In the genomic region with DNA sequence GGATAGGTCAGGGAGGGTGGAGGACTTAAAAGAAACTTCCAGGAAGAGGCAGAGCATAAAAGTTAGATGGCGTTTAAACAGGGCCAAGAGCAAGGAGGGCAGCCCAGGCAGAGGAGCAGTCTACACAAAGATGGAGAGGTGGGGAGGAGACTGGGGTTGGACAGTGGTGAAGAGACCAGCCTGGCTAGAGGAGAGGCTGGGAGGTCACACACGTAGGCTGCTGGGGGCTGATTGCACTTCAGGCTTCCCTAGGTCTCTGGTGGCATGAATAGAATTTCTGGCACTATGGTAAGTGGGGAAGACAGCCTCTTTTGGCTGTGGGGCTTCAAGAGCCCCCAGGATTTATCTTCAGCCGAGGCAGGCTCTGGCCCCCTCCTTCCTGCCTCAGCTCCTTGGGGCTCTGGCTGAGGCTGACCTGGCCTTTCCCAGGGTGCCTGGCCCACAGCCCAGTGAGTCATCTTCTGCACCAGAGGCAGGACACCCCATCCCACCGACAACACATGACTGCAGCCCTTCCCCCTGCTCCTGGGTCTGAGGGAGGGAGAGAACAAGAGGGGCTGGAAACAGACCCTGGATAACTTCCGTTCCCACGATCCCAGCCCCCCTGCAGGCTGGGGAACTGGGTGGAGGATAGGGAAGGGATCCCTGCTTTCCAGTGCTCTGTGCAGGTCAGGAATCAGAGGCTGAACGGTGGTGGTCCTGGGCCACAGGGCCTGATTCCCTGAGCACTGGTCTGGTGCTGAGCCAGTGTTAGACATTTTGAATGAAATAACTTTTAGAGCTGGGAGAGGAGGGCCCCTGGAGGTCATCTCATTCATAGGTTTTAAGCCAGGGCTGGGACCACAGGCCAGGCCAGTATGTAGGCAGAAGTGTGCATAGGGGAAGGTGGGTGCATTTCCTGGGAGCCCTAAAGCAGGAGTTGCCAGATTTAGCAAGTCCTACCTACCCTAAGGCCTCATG, we compare ENCODE assay signal across 8 cellular contexts. TPM values are rescaled to one million over a fixed set of nuclear protein-coding genes. Genes with fewer than 3 reads are reported as not detected.
DNase-seq lines count a peak whose midpoint lies in the region; ATAC-seq and TF ChIP-seq lines count a peak whose summit lies in the region.

No MANE protein-coding gene starts in this region.

- no peaks in the 10 kb centered on the region for H3K27me3 ChIP-seq in heart left ventricle
- no peaks in the 10 kb centered on the region for H3K27me3 ChIP-seq in skeletal muscle satellite cell (ENCODE audit: control insufficient read depth, insufficient read depth, low read length)

- H3K27ac ChIP-seq in heart left ventricle, result peak overlapping the region; percentile 27 to 87 (median 78)

- no peak for TF ChIP-seq POLR2A in heart left ventricle (IDR thresholded peaks at IDR 0.05)

- CTCF ChIA-PET in activated CD8-positive, alpha-beta T cell treated with anti-CD3 and anti-CD28 coated beads for 36 hours (lab: Charles Lee), result interaction anchor here (0.7 to 6.2 kb wide), 34 partner anchors 7 to 354 kb away, joined by 3 to 123 read pairs (median 5); a partner anchor contains a TSS

- H3K4me2 ChIP-seq in skeletal muscle satellite cell (ENCODE audit: low read length), result peak overlapping the region; percentile 75

- H3K36me3 ChIP-seq in heart left ventricle (peaks cover 0 to 5% (median 0%) of the 10 kb centered on the region in 9 donors), skeletal muscle satellite cell (ENCODE audit: insufficient read depth, low read length) (peaks cover 2% of the 10 kb centered on the region)

- ATAC-seq in heart left ventricle (peak; percentile 42 to 84 (median 79)), HG03469 (IDR thresholded peaks at IDR 0.05; ENCODE audit: unreplicated experiment) (no peak)
- no peak for ATAC-seq in activated CD8-positive, alpha-beta T cell treated with anti-CD3 and anti-CD28 coated beads for 36 hours
- ATAC-seq in activated CD4-positive, CD25-positive, alpha-beta regulatory T cell treated with anti-CD3 and anti-CD28 coated beads, Interleukin-2, amount 50 U/mL, for 24 hours, result no peak

- peak; percentile 44 for DNase-seq in T1000 (lab: John Stamatoyannopoulos, UW)
- DNase-seq in heart left ventricle, result peak; percentile 88 to 96 (median 92)
- no peak for DNase-seq in activated CD8-positive, alpha-beta T cell treated with anti-CD3 and anti-CD28 coated beads for 36 hours
- DNase-seq in activated effector memory CD4-positive, alpha-beta T cell treated with anti-CD3 and anti-CD28 coated beads, Interleukin-2, amount 50 U/mL, for 16 hours, result no peak

- no peaks in the 10 kb centered on the region for H3K9me3 Mint-ChIP-seq in activated CD8-positive, alpha-beta T cell treated with anti-CD3 and anti-CD28 coated beads for 36 hours

- no peak overlapping the region for H3K4me3 ChIP-seq in GM12875 (ENCODE audit: low read depth, low read length)
- H3K4me3 ChIP-seq in heart left ventricle, result peak overlapping the region in 4 of 12 donors; percentile 5 to 28 (median 14)
- peak overlapping the region; percentile 36 for H3K4me3 ChIP-seq in skeletal muscle satellite cell (ENCODE audit: low read length)

- peak; percentile 25; the same call in 1 of the 2 replicates for TF ChIP-seq CTCF in GM12875 (IDR thresholded peaks at IDR 0.05; ENCODE audit: borderline replicate concordance, insufficient read depth, low read depth, low read length)
- TF ChIP-seq CTCF in heart left ventricle (IDR thresholded peaks at IDR 0.05), result peak in 1 of 12 donors; percentile 19
- TF ChIP-seq CTCF in activated CD8-positive, alpha-beta T cell treated with anti-CD3 and anti-CD28 coated beads for 36 hours (IDR thresholded peaks at IDR 0.05), result no peak

- POLR2A ChIA-PET in activated CD8-positive, alpha-beta T cell treated with anti-CD3 and anti-CD28 coated beads for 36 hours (lab: Charles Lee), result interaction anchor here (0.7 kb wide), 1 partner anchor 27 kb away, joined by 3 read pairs; a partner anchor contains a TSS

- intact Hi-C loops in heart left ventricle (cut with DNase I), result loop anchor here in 9 of 10 donors (1.0 to 5.0 kb wide), 3 partner anchors 12 to 37 kb away; no protein-coding TSS in a partner anchor
- intact Hi-C loops in activated CD8-positive, alpha-beta T cell treated with anti-CD3 and anti-CD28 coated beads for 36 hours (cut with micrococcal nuclease), result loop anchor here (5.0 kb wide), 1 partner anchor 37 kb away; no protein-coding TSS in a partner anchor

- H3K4me3 Mint-ChIP-seq in activated CD8-positive, alpha-beta T cell treated with anti-CD3 and anti-CD28 coated beads for 36 hours, result no peak overlapping the region

- H3K4me1 Mint-ChIP-seq in activated CD8-positive, alpha-beta T cell treated with anti-CD3 and anti-CD28 coated beads for 36 hours (ENCODE audit: low read depth), result no peaks in the 10 kb centered on the region

- H3K9ac ChIP-seq in skeletal muscle satellite cell (ENCODE audit: low read depth, low read length), result peak overlapping the region; percentile 41

- no peaks in the 10 kb centered on the region for H3K27me3 Mint-ChIP-seq in activated CD8-positive, alpha-beta T cell treated with anti-CD3 and anti-CD28 coated beads for 36 hours

- no peaks in the 10 kb centered on the region for H3K36me3 Mint-ChIP-seq in activated CD8-positive, alpha-beta T cell treated with anti-CD3 and anti-CD28 coated beads for 36 hours (ENCODE audit: low read depth)

- WGBS in heart left ventricle, 4 donors, result 5 to 14% (median 11%) methylated on average over 7 of the region's 7 CpGs

- H3K4me1 ChIP-seq in heart left ventricle, result peaks cover 13 to 81% (median 63%) of the 10 kb centered on the region in 12 donors
- peaks cover 50% of the 10 kb centered on the region for H3K4me1 ChIP-seq in skeletal muscle satellite cell (ENCODE audit: control insufficient read depth, insufficient read depth, low read length)

- H3K9me3 ChIP-seq in heart left ventricle (no peaks in the 10 kb centered on the region), skeletal muscle satellite cell (replicated peaks; ENCODE audit: low read length) (no peaks in the 10 kb centered on the region)

- no peak overlapping the region for H3K27ac Mint-ChIP-seq in activated CD8-positive, alpha-beta T cell treated with anti-CD3 and anti-CD28 coated beads for 36 hours

RNA-seq across cellular contexts. Expression of a gene that starts 26.4 kb away (rescaled TPM):
- 10 to 100 TPM; 47.0 to 83.9 (median 56.5) TPM for total RNA-seq in heart left ventricle
- 10 to 100 TPM; 27.5 to 60.0 TPM for polyA plus RNA-seq in heart left ventricle
- 9.4 and 11.2 TPM in 2 replicates for total RNA-seq in skeletal muscle satellite cell (2012; rRNA removed)
- total RNA-seq in activated CD8-positive, alpha-beta T cell treated with anti-CD3 and anti-CD28 coated beads for 36 hours, result under 1 TPM; 0.07 to 0.41 TPM

RNA-seq across cellular contexts. Expression of a gene that starts 41.7 kb away (rescaled TPM):
- total RNA-seq in heart left ventricle, result 10 to 100 TPM in 1 of 9 donors, 1 to 10 TPM in 8; 1.0 to 13.9 (median 2.6) TPM
- 1 to 10 TPM; 1.3 to 7.5 TPM for polyA plus RNA-seq in heart left ventricle
- 5.8 and 6.8 TPM in 2 replicates for total RNA-seq in skeletal muscle satellite cell (2012; rRNA removed)
- 10 to 100 TPM; 26.6 to 29.6 TPM for total RNA-seq in activated CD8-positive, alpha-beta T cell treated with anti-CD3 and anti-CD28 coated beads for 36 hours

Comparison
In these comparisons a context has a peak if more than half of its experiments do, and no peak if none do; other contexts are left out.
1. DNase-seq: peak in T1000 (single experiment) and heart left ventricle (5 of 5); none in activated CD8-positive, alpha-beta T cell treated with anti-CD3 and anti-CD28 coated beads for 36 hours (single experiment) and activated effector memory CD4-positive, alpha-beta T cell treated with anti-CD3 and anti-CD28 coated beads, Interleukin-2, amount 50 U/mL, for 16 hours (single experiment).
2. ATAC-seq: peak in heart left ventricle (4 of 4); none in activated CD8-positive, alpha-beta T cell treated with anti-CD3 and anti-CD28 coated beads for 36 hours (single experiment), activated CD4-positive, CD25-positive, alpha-beta regulatory T cell treated with anti-CD3 and anti-CD28 coated beads, Interleukin-2, amount 50 U/mL, for 24 hours (0 of 2) and HG03469 (single experiment).
3. RNA of a gene that starts 26.4 kb away (total RNA-seq): 47.0 to 83.9 TPM in heart left ventricle; 0.07 to 0.41 TPM in activated CD8-positive, alpha-beta T cell treated with anti-CD3 and anti-CD28 coated beads for 36 hours; every median in the first group is over 10 times any median in the second.